Comparison of ENCODE assay signal across 20 cellular contexts in the genomic region with DNA sequence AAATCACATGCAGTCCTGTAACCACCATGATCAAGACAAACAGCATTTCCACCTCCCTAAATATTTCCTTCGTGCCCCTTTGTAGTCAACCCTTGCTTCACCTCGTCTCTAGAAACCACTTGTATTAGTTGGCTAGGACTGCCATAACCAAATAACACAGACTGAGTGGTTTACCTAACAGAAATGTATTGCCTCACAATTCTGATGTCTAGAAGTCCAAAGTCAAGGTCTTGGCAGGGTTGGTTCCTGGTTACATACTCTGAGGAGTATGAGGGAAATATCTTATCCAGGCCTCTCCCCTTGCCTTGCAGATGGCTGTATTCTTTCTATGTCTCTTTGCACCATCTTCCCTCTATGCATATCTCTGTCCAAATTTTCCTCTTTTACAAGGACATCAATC.
"Had no signal": no experiment of that assay in that cellular context is flagged by ENCODE, and none has a peak within 500 bp of the region (broad histone marks: within the 10 kb centered on the region; RNA-seq: fewer than 3 reads in every experiment).

No MANE protein-coding gene starts in this region.

- H3K9me3 ChIP-seq: gastrocnemius medialis, left ventricle myocardium inferior, psoas muscle, testis, tibial nerve had no signal

- DNase-seq: cortex of kidney; dorsolateral prefrontal cortex; effector CD8-positive, alpha-beta T cell; gastrocnemius medialis; islet precursor cell; left ventricle myocardium inferior; mesenchymal stem cell; naive thymus-derived CD4-positive, alpha-beta T cell; nephron progenitor cell; psoas muscle; retina; stimulated activated CD4-positive, alpha-beta T cell treated with anti-CD3 and anti-CD28 coated beads, Interleukin-2, amount 100 ng/mL, for 24 hours; stimulated activated CD4-positive, alpha-beta T cell treated with anti-CD3 and anti-CD28 coated beads, Interleukin-4, amount 100 ng/mL, for 4 hours; stimulated activated naive B cell treated with anti-CD40 and anti-IgM and Interleukin-4, amounts not matched to agents 10 μg/mL and 1 μg/mL and 100 μg/mL, for 72 hours; stimulated activated naive CD8-positive, alpha-beta T cell treated with anti-CD3 and anti-CD28 coated beads, Interleukin-15, amount 100 ng/mL, for 72 hours; testis had no signal

- H3K27ac ChIP-seq: dorsolateral prefrontal cortex, gastrocnemius medialis, left ventricle myocardium inferior, psoas muscle, testis, tibial nerve had no signal

- H3K4me1 ChIP-seq: gastrocnemius medialis, left ventricle myocardium inferior, psoas muscle, testis, tibial nerve had no signal

- ATAC-seq: esophagus mucosa; gastrocnemius medialis; naive thymus-derived CD4-positive, alpha-beta T cell; psoas muscle; sciatic nerve; stimulated activated naive B cell treated with anti-CD40 and anti-IgM and Interleukin-4, amounts not matched to agents 10 μg/mL and 1 μg/mL and 100 μg/mL, for 72 hours; stimulated activated naive CD8-positive, alpha-beta T cell treated with anti-CD3 and anti-CD28 coated beads, Interleukin-15, amount 100 ng/mL, for 72 hours had no signal

- H3K27me3 ChIP-seq: dorsolateral prefrontal cortex, gastrocnemius medialis, testis, tibial nerve had no signal

- H3K36me3 ChIP-seq: gastrocnemius medialis, left ventricle myocardium inferior, tibial nerve had no signal

- H3K4me3 ChIP-seq: dorsolateral prefrontal cortex, gastrocnemius medialis, left ventricle myocardium inferior, lung, psoas muscle, testis, tibial nerve had no signal
